ENCODE assay signal across 10 cellular contexts in genomic region chr9:137296214-137297059, GRCh38. TPM values are rescaled to one million over a fixed set of nuclear protein-coding genes. Genes with fewer than 3 reads are reported as not detected.
DNase-seq lines count a peak whose midpoint lies in the region; ATAC-seq and TF ChIP-seq lines count a peak whose summit lies in the region.
"Had no signal": no experiment of that assay in that cellular context is flagged by ENCODE, and none has a peak within 500 bp of the region (broad histone marks: within the 10 kb centered on the region; RNA-seq: fewer than 3 reads in every experiment).

No MANE protein-coding gene starts in this region.

- H3K9me3 ChIP-seq in upper lobe of left lung, result no peaks in the 10 kb centered on the region

- no peak for DNase-seq in activated T-cell treated with anti-CD3 and anti-CD28 coated beads, Interleukin-2, amount 50 U/mL, for 24 hours
- no peak for DNase-seq in activated T-cell treated with anti-CD3 and anti-CD28 coated beads, Interleukin-2, amount 50 U/mL, for 1 hour
- no peak for DNase-seq in dorsolateral prefrontal cortex
- DNase-seq in lung microvascular endothelial cell (ENCODE audit: low read depth in 2 of 2), result peak; percentile 96 to 97
- DNase-seq in upper lobe of left lung, result peak in 1 of 2 donors; percentile 73
- DNase-seq in NCI-H1105 treated with DMSO at 0.1 percent for 48 hours (lab: John Stamatoyannopoulos, UW), result no peak
- DNase-seq in SW480 (ENCODE audit: low spot score), result no peak
- no peak for DNase-seq in stimulated activated naive CD4-positive, alpha-beta T cell treated with Interleukin-2 at 50 U/mL for 16 hours (lab: John Stamatoyannopoulos, UW)
- DNase-seq: C1 segment of cervical spinal cord had no signal

- TF ChIP-seq CTCF in dorsolateral prefrontal cortex (IDR thresholded peaks at IDR 0.05 in 54 of 56, conservative IDR thresholded peaks at IDR 0.05 in 2 of 56; ENCODE audit: low read depth in 1 of 56, partially characterized antibody in 56 of 56) (no peak), upper lobe of left lung (IDR thresholded peaks at IDR 0.05) (peak in 1 of 6 experiments; percentile 19)

- H3K27ac ChIP-seq in dorsolateral prefrontal cortex (peak overlapping the region in 42 of 59 donors; percentile 2 to 80 (median 54)), upper lobe of left lung (peak overlapping the region; percentile 82 to 91 (median 88))

- no peak overlapping the region for H3K27ac Mint-ChIP-seq in activated T-cell treated with anti-CD3 and anti-CD28 coated beads, Interleukin-2, amount 50 U/mL, for 24 hours

- intact Hi-C loops in dorsolateral prefrontal cortex (cut with DNase I), result loop anchor here in 1 of 2 donors (5.0 to 10.0 kb wide), 2 partner anchors 111 to 228 kb away; no protein-coding TSS in a partner anchor

- peaks cover 38 to 78% (median 57%) of the 10 kb centered on the region in 4 donors for H3K4me1 ChIP-seq in upper lobe of left lung

- peak in 1 of 4 donors; percentile 34 for TF ChIP-seq EP300 in upper lobe of left lung (IDR thresholded peaks at IDR 0.05)

- TF ChIP-seq POLR2A in upper lobe of left lung (IDR thresholded peaks at IDR 0.05), result no peak

- H3K4me1 Mint-ChIP-seq in activated T-cell treated with anti-CD3 and anti-CD28 coated beads, Interleukin-2, amount 50 U/mL, for 24 hours (ENCODE audit: low read depth), result peaks cover 15% of the 10 kb centered on the region

- H3K27me3 Mint-ChIP-seq in activated T-cell treated with anti-CD3 and anti-CD28 coated beads, Interleukin-2, amount 50 U/mL, for 24 hours, result peaks cover 65% of the 10 kb centered on the region

- H3K36me3 ChIP-seq in upper lobe of left lung, result no peaks in the 10 kb centered on the region

- no peaks in the 10 kb centered on the region for H3K36me3 Mint-ChIP-seq in activated T-cell treated with anti-CD3 and anti-CD28 coated beads, Interleukin-2, amount 50 U/mL, for 24 hours (ENCODE audit: low read depth)

- peak overlapping the region in 37 of 59 donors; percentile 2 to 58 (median 34) for H3K4me3 ChIP-seq in dorsolateral prefrontal cortex
- peak overlapping the region; percentile 2 to 52 (median 49) for H3K4me3 ChIP-seq in upper lobe of left lung

- WGBS in upper lobe of left lung, 2 donors, result 29 to 30% methylated on average over 13 to 42 of the region's 51 CpGs

- H3K27me3 ChIP-seq in dorsolateral prefrontal cortex, result peaks cover 0 to 72% (median 15%) of the 10 kb centered on the region in 45 donors
- H3K27me3 ChIP-seq in upper lobe of left lung, result peaks cover 0 to 26% (median 9%) of the 10 kb centered on the region in 4 donors

- H3K4me3 Mint-ChIP-seq in activated T-cell treated with anti-CD3 and anti-CD28 coated beads, Interleukin-2, amount 50 U/mL, for 24 hours, result peak overlapping the region; percentile 43

- H3K9me3 Mint-ChIP-seq in activated T-cell treated with anti-CD3 and anti-CD28 coated beads, Interleukin-2, amount 50 U/mL, for 24 hours, result no peaks in the 10 kb centered on the region

- peak; percentile 16 to 24 for ATAC-seq in upper lobe of left lung (ENCODE audit: low FRiP score in 2 of 2)

RNA-seq across cellular contexts. Expression of gene NRARP, which starts 5.6 kb away (rescaled TPM):
- total RNA-seq in dorsolateral prefrontal cortex (10 to 100 TPM in 47 of 120 experiments, 1 to 10 TPM in 73; 4.6 to 17.2 (median 9.3) TPM), lung microvascular endothelial cell (18.7 and 28.3 TPM in 2 replicates), upper lobe of left lung (10 to 100 TPM in 3 of 6 donors, 1 to 10 TPM in 3; 3.1 to 26.9 (median 9.5) TPM)

RNA-seq across cellular contexts. Expression of gene TOR4A, which starts 18.9 kb away (rescaled TPM):
- total RNA-seq in dorsolateral prefrontal cortex (1 to 10 TPM in 106 of 120 experiments, under 1 TPM in 14; 0.75 to 5.2 (median 1.7) TPM), lung microvascular endothelial cell (21.4 and 21.8 TPM in 2 replicates), upper lobe of left lung (10 to 100 TPM; 31.5 to 62.6 (median 39.2) TPM)

RNA-seq across cellular contexts. Expression of gene NELFB, which starts 41.3 kb away (rescaled TPM):
- total RNA-seq in dorsolateral prefrontal cortex (100 to 1,000 TPM in 1 of 120 experiments, 10 to 100 TPM in 119; 50.4 to 106 (median 64.4) TPM), lung microvascular endothelial cell (42.9 and 43.7 TPM in 2 replicates), upper lobe of left lung (10 to 100 TPM; 31.8 to 55.6 (median 49.8) TPM)

RNA-seq across cellular contexts. Expression of gene STPG3, which starts 45.4 kb away (rescaled TPM):
- not detected for total RNA-seq in dorsolateral prefrontal cortex
- not detected in 2 replicates for total RNA-seq in lung microvascular endothelial cell
- under 1 TPM in 1 of 6 donors, not detected in 5; 0.23 TPM for total RNA-seq in upper lobe of left lung
- total RNA-seq: RPMI7951 had no signal

RNA-seq across cellular contexts. Expression of gene TUBB4B, which starts 55.4 kb away (rescaled TPM):
- total RNA-seq in dorsolateral prefrontal cortex, result 100 to 1,000 TPM; 132 to 331 (median 230) TPM
- 103 and 110 TPM in 2 replicates for total RNA-seq in lung microvascular endothelial cell
- 100 to 1,000 TPM; 120 to 539 (median 227) TPM for total RNA-seq in upper lobe of left lung

Comparison
In these comparisons a context has a peak if more than half of its experiments do, and no peak if none do; other contexts are left out.
1. DNase-seq: peak in lung microvascular endothelial cell (2 of 2); none in activated T-cell treated with anti-CD3 and anti-CD28 coated beads, Interleukin-2, amount 50 U/mL, for 24 hours (single experiment), activated T-cell treated with anti-CD3 and anti-CD28 coated beads, Interleukin-2, amount 50 U/mL, for 1 hour (single experiment), dorsolateral prefrontal cortex (0 of 10), NCI-H1105 treated with DMSO at 0.1 percent for 48 hours (single experiment), SW480 (single experiment) and stimulated activated naive CD4-positive, alpha-beta T cell treated with Interleukin-2 at 50 U/mL for 16 hours (single experiment).